9 cellular contexts compared by ENCODE assay signal in genomic region chr14:59918824-59919581, GRCh38. TPM values are rescaled to one million over a fixed set of nuclear protein-coding genes. Genes with fewer than 3 reads are reported as not detected.
DNase-seq lines count a peak whose midpoint lies in the region; FAIRE-seq and TF ChIP-seq lines count a peak whose summit lies in the region.
"Had no signal": no experiment of that assay in that cellular context is flagged by ENCODE, and none has a peak within 500 bp of the region (broad histone marks: within the 10 kb centered on the region; RNA-seq: fewer than 3 reads in every experiment).

No MANE protein-coding gene starts in this region.

- H3K27me3 Mint-ChIP-seq in IgD-negative memory B cell = peaks cover 25% of the 10 kb centered on the region

- H3K4me3 ChIP-seq in AG10803 (ENCODE audit: low read length) (peak overlapping the region; percentile 40), ectodermal cell (ENCODE audit: insufficient read depth, low read depth, low read length) (peak overlapping the region; percentile 53), thyroid gland (replicated peaks in 1 of 3) (peak overlapping the region in 2 of 3 donors; percentile 16 to 21)

- no peaks in the 10 kb centered on the region for H3K36me3 Mint-ChIP-seq in IgD-negative memory B cell

- H3K4me1 Mint-ChIP-seq in IgD-negative memory B cell = peaks cover 3 to 12% (median 6%) of the 10 kb centered on the region in 3 donors

- peak; percentile 61 for TF ChIP-seq CTCF in AG10803 (conservative IDR thresholded peaks at IDR 0.05; ENCODE audit: low read length)
- TF ChIP-seq CTCF in thyroid gland (IDR thresholded peaks at IDR 0.05) = peak in 5 of 6 experiments; percentile 12 to 49 (median 45)

- H3K4me3 Mint-ChIP-seq in IgD-negative memory B cell = peak overlapping the region; percentile 29 to 82 (median 73)

- intact Hi-C loops in thyroid gland (cut with DNase I) = no loop called here

- FAIRE-seq in GM12892 (lab: Jason Lieb, UNC) = peak; percentile 67

- TF ChIP-seq POLR2A in GM12892 (IDR thresholded peaks at IDR 0.05; ENCODE audit: low read depth, low read length) = no peak
- no peak for TF ChIP-seq POLR2A in thyroid gland (IDR thresholded peaks at IDR 0.05)

- H3K27ac ChIP-seq in ectodermal cell (ENCODE audit: insufficient read depth, low read depth, low read length, poor library complexity, severe bottlenecking) (peak overlapping the region; percentile 81), thyroid gland (no peak overlapping the region)

- WGBS in ectodermal cell, 2 experiments = 1 to 2% methylated on average over 18 to 19 of the region's 19 CpGs
- 1% methylated on average over 19 of the region's 19 CpGs for WGBS in thyroid gland, 2 donors

- H3K27ac Mint-ChIP-seq in IgD-negative memory B cell = no peak overlapping the region

- no peaks in the 10 kb centered on the region for H3K9me3 Mint-ChIP-seq in IgD-negative memory B cell

- no peaks in the 10 kb centered on the region for H3K27me3 ChIP-seq in ectodermal cell (ENCODE audit: control insufficient read depth, insufficient read depth, low read length, poor library complexity, severe bottlenecking)
- H3K27me3 ChIP-seq in thyroid gland = no peaks in the 10 kb centered on the region

- H3K36me3 ChIP-seq in ectodermal cell (ENCODE audit: control insufficient read depth, insufficient read depth, low read length) = no peaks in the 10 kb centered on the region
- H3K36me3 ChIP-seq in thyroid gland = no peaks in the 10 kb centered on the region

- no peaks in the 10 kb centered on the region for H3K9me3 ChIP-seq in ectodermal cell (ENCODE audit: control insufficient read depth, low read length)
- no peaks in the 10 kb centered on the region for H3K9me3 ChIP-seq in thyroid gland

- H3K4me1 ChIP-seq in ectodermal cell (ENCODE audit: control insufficient read depth, insufficient read depth, low read length) (no peaks in the 10 kb centered on the region), thyroid gland (peaks cover 3 to 9% of the 10 kb centered on the region in 2 donors)

- DNase-seq in AG10803 (ENCODE audit: low read depth) = peak; percentile 31
- DNase-seq in GM12892 (ENCODE audit: insufficient read length) = peak; percentile 5
- peak; percentile 50 for DNase-seq in SK-N-DZ (ENCODE audit: low spot score)
- DNase-seq in lung microvascular endothelial cell (ENCODE audit: low read depth in 2 of 2) = peak; percentile 36 to 45
- peak; percentile 28 to 33 for DNase-seq in thyroid gland
- no peak for DNase-seq in effector CD8-positive, alpha-beta T cell (lab: John Stamatoyannopoulos, UW)

RNA-seq across cellular contexts. Expression of gene LRRC9, which starts 0.9 kb away (rescaled TPM):
- not detected for polyA plus RNA-seq in GM12892 (2012; ENCODE audit: missing spikeins)
- not detected for polyA plus RNA-seq in IgD-negative memory B cell
- 0.44 and 1.9 TPM in 2 replicates for polyA plus RNA-seq in SK-N-DZ (2014; cell fraction: cytosol; rRNA removed)
- 0.45 TPM in 1 of 2 replicates, not detected in the other for polyA plus RNA-seq in SK-N-DZ (2014; cell fraction: nucleus; rRNA removed)
- 1.2 TPM for polyA plus RNA-seq in ectodermal cell (2013, experiment 1 of 4)
- 1.2 TPM for polyA plus RNA-seq in ectodermal cell (2013, experiment 2 of 4)
- polyA plus RNA-seq in ectodermal cell (2013, experiment 3 of 4) = 1.6 TPM
- polyA plus RNA-seq in ectodermal cell (2013, experiment 4 of 4) = 1.2 TPM
- total RNA-seq in lung microvascular endothelial cell = not detected in 2 replicates
- under 1 TPM in 2 of 4 donors, not detected in 2; under 0.01 to 0.11 TPM for total RNA-seq in thyroid gland
- total RNA-seq: HT1080 had no signal

RNA-seq across cellular contexts. Expression of gene RTN1, which starts 48.4 kb away (rescaled TPM):
- not detected for polyA plus RNA-seq in GM12892 (2012; ENCODE audit: missing spikeins)
- polyA plus RNA-seq in IgD-negative memory B cell = 0.24 TPM
- 35.7 and 69.1 TPM in 2 replicates for polyA plus RNA-seq in SK-N-DZ (2014; cell fraction: cytosol; rRNA removed)
- 16.5 and 25.6 TPM in 2 replicates for polyA plus RNA-seq in SK-N-DZ (2014; cell fraction: nucleus; rRNA removed)
- polyA plus RNA-seq in ectodermal cell (2013, experiment 1 of 4) = 16.4 TPM
- polyA plus RNA-seq in ectodermal cell (2013, experiment 2 of 4) = 12.9 TPM
- 14.6 TPM for polyA plus RNA-seq in ectodermal cell (2013, experiment 3 of 4)
- 16.9 TPM for polyA plus RNA-seq in ectodermal cell (2013, experiment 4 of 4)
- total RNA-seq in lung microvascular endothelial cell (under 0.01 TPM in 2 replicates), thyroid gland (10 to 100 TPM in 2 of 4 donors, 1 to 10 TPM in 2; 3.8 to 20.8 (median 9.6) TPM)
